8 cellular contexts compared by ENCODE assay signal in the genomic region with DNA sequence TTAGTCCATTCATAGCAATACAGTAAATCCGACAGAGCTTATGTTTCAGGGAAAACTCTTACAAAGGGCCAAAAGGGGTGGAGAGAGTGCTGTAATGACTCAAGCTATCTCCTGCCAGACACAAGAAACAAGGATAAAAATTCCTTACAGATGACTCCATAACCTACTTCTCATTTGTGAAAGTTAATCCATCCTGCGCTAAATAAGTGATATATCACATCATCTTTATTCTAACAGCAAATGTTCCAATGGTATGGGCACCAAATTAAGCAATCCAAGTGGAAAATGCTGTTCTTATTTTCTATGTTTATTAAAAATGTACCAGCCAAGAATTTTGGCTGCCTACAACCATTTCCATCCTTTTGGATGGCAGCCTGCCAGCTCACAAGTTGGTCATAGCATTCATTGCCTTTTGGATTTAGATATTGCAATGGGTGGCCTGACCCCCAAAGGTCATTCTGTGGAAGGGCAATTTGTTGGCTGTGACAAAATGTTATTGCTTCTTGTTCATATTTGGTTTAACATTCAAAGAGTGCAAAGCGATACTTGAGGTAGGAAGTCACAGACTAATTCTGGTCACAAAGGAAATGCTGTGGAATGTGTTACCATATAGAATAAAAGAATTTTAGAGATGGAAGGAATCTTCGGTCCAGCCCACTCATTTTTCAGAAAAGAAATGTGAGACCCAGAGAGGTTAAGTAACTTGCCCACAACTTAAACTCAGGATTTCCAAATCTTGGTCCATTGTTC. TPM values are rescaled to one million over a fixed set of nuclear protein-coding genes. Genes with fewer than 3 reads are reported as not detected.
DNase-seq lines count a peak whose midpoint lies in the region; ATAC-seq and TF ChIP-seq lines count a peak whose summit lies in the region.

No MANE protein-coding gene starts in this region.

- H3K27me3 Mint-ChIP-seq in WTC11 (ENCODE audit: low read depth) = no peaks in the 10 kb centered on the region

- ATAC-seq in WTC11 = no peak
- no peak for ATAC-seq in left ventricle myocardium superior
- no peak for ATAC-seq in stimulated activated naive CD8-positive, alpha-beta T cell treated with anti-CD3 and anti-CD28 coated beads, Interleukin-15, Interleukin-2, amounts not matched to agents 100 U/mL and 50 U/mL, for 24 hours
- ATAC-seq in HG02798 (IDR thresholded peaks at IDR 0.05; ENCODE audit: poor library complexity, unreplicated experiment) = no peak

- H3K36me3 Mint-ChIP-seq in WTC11 = peaks cover 5% of the 10 kb centered on the region; the same call in 1 of the 2 replicates

- DNase-seq in AG04450 (ENCODE audit: low read depth, low spot score) (peak; percentile 93), WTC11 (ENCODE audit: low spot score) (no peak), left ventricle myocardium superior (peak; percentile 50), UCSD-AML1 (lab: John Stamatoyannopoulos, UW; ENCODE audit: unreplicated experiment) (no peak), NCI-H1436 treated with DMSO at 0.1 percent for 48 hours (lab: John Stamatoyannopoulos, UW) (no peak)
- DNase-seq in stimulated activated naive CD8-positive, alpha-beta T cell treated with anti-CD3 and anti-CD28 coated beads, Interleukin-15, Interleukin-2, amounts not matched to agents 100 U/mL and 50 U/mL, for 24 hours = peak; percentile 18

- no peaks in the 10 kb centered on the region; a peak in 1 of 3 replicates for H3K36me3 ChIP-seq in HEK293 (ENCODE audit: control insufficient read depth in 2 of 2, insufficient read depth in 1 of 2, low read length in 2 of 2)

- H3K4me3 Mint-ChIP-seq in WTC11 = 0 out of 2 replicates have a peak overlapping the region, but pooled peaks have one; percentile 16

- H3K4me3 ChIP-seq in AG04450 (ENCODE audit: low read depth, low read length) (peak overlapping the region; percentile 26; the same call in 1 of the 2 replicates), HEK293 (ENCODE audit: low read depth, low read length) (no peak overlapping the region)

- no peaks in the 10 kb centered on the region for H3K9me3 Mint-ChIP-seq in WTC11

- POLR2A ChIA-PET in AG04450 (lab: Yijun Ruan, JAX) (interaction anchor here (0.6 to 2.9 kb wide), 12 partner anchors 10 to 912 kb away, joined by 3 to 26 read pairs (median 6); a partner anchor contains a TSS), HEK293 (lab: Yijun Ruan, JAX) (interaction anchor here (0.6 to 3.1 kb wide), 30 partner anchors 9 to 406 kb away, joined by 3 to 40 read pairs (median 4); a partner anchor contains a TSS), WTC11 (lab: Charles Lee) (interaction anchor here (1.3 kb wide), 1 partner anchor 122 kb away, joined by 5 read pairs; a partner anchor contains a TSS)

- peaks cover 40% of the 10 kb centered on the region for H3K4me1 ChIP-seq in HEK293 (ENCODE audit: control insufficient read depth, insufficient read depth, low read length)

- H3K27ac ChIP-seq in AG04450 (ENCODE audit: low read depth, low read length) = peak overlapping the region; percentile 82
- peak overlapping the region; percentile 44 for H3K27ac ChIP-seq in HEK293 (ENCODE audit: extremely low read depth, low read depth, low read length)

- H3K9me3 ChIP-seq in AG04450 (ENCODE audit: control insufficient read depth, insufficient read depth, low read length) = no peaks in the 10 kb centered on the region; the same call in 1 of the 2 replicates
- H3K9me3 ChIP-seq in HEK293 (ENCODE audit: control insufficient read depth, insufficient read depth, low read depth, low read length) = no peaks in the 10 kb centered on the region

- TF ChIP-seq CTCF in AG04450 (IDR thresholded peaks at IDR 0.05; ENCODE audit: low read depth, low read length) (no peak), HEK293 (tag by site-specific recombination; IDR thresholded peaks at IDR 0.05) (0 out of 2 replicates have a peak, but pooled peaks have one; percentile 57), WTC11 (IDR thresholded peaks at IDR 0.05) (no peak)

- no peak overlapping the region for H3K27ac Mint-ChIP-seq in WTC11

- intact Hi-C loops in left ventricle myocardium superior (cut with micrococcal nuclease) = loop anchor here (10.0 kb wide), 2 partner anchors 61 to 99 kb away; no protein-coding TSS in a partner anchor

- CTCF ChIA-PET in AG04450 (lab: Charles Lee) = interaction anchor here (0.7 to 1.6 kb wide), 9 partner anchors 14 to 181 kb away, joined by 3 to 6 read pairs (median 3); a partner anchor contains a TSS
- CTCF ChIA-PET in HEK293 (lab: Yijun Ruan, JAX) = interaction anchor here (0.6 to 2.5 kb wide), 18 partner anchors 16 to 174 kb away, joined by 3 to 24 read pairs (median 4); a partner anchor contains a TSS
- CTCF ChIA-PET in WTC11 (lab: Charles Lee) = interaction anchor here (0.5 to 2.3 kb wide), 26 partner anchors 11 to 185 kb away, joined by 3 to 26 read pairs (median 4); a partner anchor contains a TSS

- H3K27me3 ChIP-seq in AG04450 (ENCODE audit: control insufficient read depth, insufficient read depth, low read length) = no peaks in the 10 kb centered on the region

- H3K4me1 Mint-ChIP-seq in WTC11 = peaks cover 23% of the 10 kb centered on the region

TF ChIP-seq in HEK293, 187 proteins besides CTCF, POLR2A, EP300 and RAD21 (continues in another document):
- TF ChIP-seq, protein P1, sequence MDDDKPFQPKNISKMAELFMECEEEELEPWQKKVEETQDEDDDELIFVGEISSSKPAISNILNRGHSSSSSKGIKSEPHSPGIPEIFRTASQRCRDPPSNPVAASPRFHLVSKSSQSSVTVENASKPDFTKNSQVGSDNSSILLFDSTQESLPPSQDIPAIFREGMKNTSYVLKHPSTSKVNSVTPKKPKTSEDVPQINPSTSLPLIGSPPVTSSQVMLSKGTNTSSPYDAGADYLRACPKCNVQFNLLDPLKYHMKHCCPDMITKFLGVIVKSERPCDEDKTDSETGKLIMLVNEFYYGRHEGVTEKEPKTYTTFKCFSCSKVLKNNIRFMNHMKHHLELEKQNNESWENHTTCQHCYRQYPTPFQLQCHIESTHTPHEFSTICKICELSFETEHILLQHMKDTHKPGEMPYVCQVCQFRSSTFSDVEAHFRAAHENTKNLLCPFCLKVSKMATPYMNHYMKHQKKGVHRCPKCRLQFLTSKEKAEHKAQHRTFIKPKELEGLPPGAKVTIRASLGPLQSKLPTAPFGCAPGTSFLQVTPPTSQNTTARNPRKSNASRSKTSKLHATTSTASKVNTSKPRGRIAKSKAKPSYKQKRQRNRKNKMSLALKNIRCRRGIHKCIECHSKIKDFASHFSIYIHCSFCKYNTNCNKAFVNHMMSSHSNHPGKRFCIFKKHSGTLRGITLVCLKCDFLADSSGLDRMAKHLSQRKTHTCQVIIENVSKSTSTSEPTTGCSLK (tag by site-specific recombination; IDR thresholded peaks at IDR 0.05) = no peak
- TF ChIP-seq ZNF544 (tag by site-specific recombination; IDR thresholded peaks at IDR 0.05) (no peak), ZNF707 (tag by site-specific recombination; IDR thresholded peaks at IDR 0.05) (no peak), MYNN (tag by site-specific recombination; IDR thresholded peaks at IDR 0.05; ENCODE audit: borderline replicate concordance) (no peak)
- TF ChIP-seq, protein P2, sequence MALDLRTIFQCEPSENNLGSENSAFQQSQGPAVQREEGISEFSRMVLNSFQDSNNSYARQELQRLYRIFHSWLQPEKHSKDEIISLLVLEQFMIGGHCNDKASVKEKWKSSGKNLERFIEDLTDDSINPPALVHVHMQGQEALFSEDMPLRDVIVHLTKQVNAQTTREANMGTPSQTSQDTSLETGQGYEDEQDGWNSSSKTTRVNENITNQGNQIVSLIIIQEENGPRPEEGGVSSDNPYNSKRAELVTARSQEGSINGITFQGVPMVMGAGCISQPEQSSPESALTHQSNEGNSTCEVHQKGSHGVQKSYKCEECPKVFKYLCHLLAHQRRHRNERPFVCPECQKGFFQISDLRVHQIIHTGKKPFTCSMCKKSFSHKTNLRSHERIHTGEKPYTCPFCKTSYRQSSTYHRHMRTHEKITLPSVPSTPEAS (tag by site-specific recombination; IDR thresholded peaks at IDR 0.05) = peak; percentile 40; the same call in 1 of the 2 replicates

TF ChIP-seq in WTC11, 78 proteins besides CTCF, POLR2A, EP300 and RAD21 (continues in another document):
- TF ChIP-seq ATF1 (CRISPR knock-in tag; IDR thresholded peaks at IDR 0.05) = no peak
- TF ChIP-seq FOXJ3 (CRISPR knock-in tag; IDR thresholded peaks at IDR 0.05; ENCODE audit: borderline replicate concordance) = no peak
- no peak for TF ChIP-seq JAZF1 (CRISPR knock-in tag; IDR thresholded peaks at IDR 0.05)
- TF ChIP-seq NR3C1 (CRISPR knock-in tag; conservative IDR thresholded peaks at IDR 0.05; ENCODE audit: low read depth) = no peak
- TF ChIP-seq, protein P3, sequence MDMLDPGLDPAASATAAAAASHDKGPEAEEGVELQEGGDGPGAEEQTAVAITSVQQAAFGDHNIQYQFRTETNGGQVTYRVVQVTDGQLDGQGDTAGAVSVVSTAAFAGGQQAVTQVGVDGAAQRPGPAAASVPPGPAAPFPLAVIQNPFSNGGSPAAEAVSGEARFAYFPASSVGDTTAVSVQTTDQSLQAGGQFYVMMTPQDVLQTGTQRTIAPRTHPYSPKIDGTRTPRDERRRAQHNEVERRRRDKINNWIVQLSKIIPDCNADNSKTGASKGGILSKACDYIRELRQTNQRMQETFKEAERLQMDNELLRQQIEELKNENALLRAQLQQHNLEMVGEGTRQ (CRISPR knock-in tag; IDR thresholded peaks at IDR 0.05) = no peak
- no peak for TF ChIP-seq ZNF423 (CRISPR knock-in tag; IDR thresholded peaks at IDR 0.05)

RNA-seq across cellular contexts. Expression of a gene that starts 2.8 kb away (rescaled TPM):
- 93.9 and 121 TPM in 2 replicates for polyA plus RNA-seq in AG04450 (2011; rRNA removed)
- 99.1 and 130 TPM in 2 replicates for polyA minus RNA-seq in AG04450 (2011; rRNA and poly(A)+ RNA removed)
- total RNA-seq in WTC11 (2021) (223 to 229 TPM (median 227 TPM) in 3 replicates), left ventricle myocardium superior (90.1 TPM)

Comparison
In these comparisons a context has a peak if more than half of its experiments do, and no peak if none do; other contexts are left out.
1. DNase-seq: peak in AG04450 (single experiment), left ventricle myocardium superior (single experiment) and stimulated activated naive CD8-positive, alpha-beta T cell treated with anti-CD3 and anti-CD28 coated beads, Interleukin-15, Interleukin-2, amounts not matched to agents 100 U/mL and 50 U/mL, for 24 hours (single experiment); none in WTC11 (single experiment), UCSD-AML1 (single experiment) and NCI-H1436 treated with DMSO at 0.1 percent for 48 hours (single experiment).